In the genomic region with DNA sequence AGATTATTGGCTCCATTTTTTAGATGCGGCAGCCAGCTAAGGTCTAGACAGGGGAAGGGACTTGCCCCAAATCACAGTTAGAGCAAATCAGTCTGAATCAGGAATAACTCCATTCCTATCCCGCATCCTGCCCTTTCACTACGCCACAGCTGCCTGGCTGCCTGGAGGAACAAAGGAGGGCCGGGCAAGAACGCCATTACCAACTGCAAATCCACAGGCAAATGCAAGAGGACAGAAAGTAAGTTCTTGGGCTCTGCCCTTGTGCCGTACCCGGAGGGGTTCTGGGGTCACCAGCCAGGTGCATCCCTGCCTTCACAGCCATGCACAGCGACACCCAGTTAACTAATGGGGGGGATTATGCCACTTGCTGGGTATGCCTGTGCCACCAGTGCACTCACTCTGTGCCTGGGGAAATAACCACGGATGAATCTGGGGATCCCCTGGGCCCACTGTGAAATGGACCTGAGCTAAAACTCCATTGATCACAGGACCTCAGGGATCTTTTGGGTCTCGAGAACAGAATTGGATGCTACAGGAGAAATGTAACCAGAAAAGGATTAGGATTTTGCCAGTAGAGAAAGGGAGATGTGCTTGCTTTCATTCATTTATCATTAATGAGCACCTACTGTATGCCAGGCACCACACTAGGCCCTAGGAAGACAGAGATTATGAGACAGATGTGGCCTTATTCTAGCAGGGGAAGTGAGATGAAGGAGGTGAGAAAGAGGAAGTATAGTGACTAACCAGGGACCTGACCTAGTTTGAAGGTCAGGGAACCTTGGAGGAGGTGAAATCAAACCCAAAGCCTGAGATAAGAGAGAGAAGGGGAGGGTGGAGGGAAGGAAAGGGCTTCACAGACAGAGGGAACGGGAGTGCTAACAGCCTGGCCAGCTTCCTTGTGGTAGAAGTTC, we compare ENCODE assay signal across 1 cellular context.
TF ChIP-seq lines count a peak whose summit lies in the region.

No MANE protein-coding gene starts in this region.

TF ChIP-seq in K562, 482 proteins besides CTCF, POLR2A, EP300 and RAD21 (continued from another document and continues in another):
- TF ChIP-seq, protein P1, sequence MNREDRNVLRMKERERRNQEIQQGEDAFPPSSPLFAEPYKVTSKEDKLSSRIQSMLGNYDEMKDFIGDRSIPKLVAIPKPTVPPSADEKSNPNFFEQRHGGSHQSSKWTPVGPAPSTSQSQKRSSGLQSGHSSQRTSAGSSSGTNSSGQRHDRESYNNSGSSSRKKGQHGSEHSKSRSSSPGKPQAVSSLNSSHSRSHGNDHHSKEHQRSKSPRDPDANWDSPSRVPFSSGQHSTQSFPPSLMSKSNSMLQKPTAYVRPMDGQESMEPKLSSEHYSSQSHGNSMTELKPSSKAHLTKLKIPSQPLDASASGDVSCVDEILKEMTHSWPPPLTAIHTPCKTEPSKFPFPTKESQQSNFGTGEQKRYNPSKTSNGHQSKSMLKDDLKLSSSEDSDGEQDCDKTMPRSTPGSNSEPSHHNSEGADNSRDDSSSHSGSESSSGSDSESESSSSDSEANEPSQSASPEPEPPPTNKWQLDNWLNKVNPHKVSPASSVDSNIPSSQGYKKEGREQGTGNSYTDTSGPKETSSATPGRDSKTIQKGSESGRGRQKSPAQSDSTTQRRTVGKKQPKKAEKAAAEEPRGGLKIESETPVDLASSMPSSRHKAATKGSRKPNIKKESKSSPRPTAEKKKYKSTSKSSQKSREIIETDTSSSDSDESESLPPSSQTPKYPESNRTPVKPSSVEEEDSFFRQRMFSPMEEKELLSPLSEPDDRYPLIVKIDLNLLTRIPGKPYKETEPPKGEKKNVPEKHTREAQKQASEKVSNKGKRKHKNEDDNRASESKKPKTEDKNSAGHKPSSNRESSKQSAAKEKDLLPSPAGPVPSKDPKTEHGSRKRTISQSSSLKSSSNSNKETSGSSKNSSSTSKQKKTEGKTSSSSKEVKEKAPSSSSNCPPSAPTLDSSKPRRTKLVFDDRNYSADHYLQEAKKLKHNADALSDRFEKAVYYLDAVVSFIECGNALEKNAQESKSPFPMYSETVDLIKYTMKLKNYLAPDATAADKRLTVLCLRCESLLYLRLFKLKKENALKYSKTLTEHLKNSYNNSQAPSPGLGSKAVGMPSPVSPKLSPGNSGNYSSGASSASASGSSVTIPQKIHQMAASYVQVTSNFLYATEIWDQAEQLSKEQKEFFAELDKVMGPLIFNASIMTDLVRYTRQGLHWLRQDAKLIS (CRISPR knock-in tag; IDR thresholded peaks at IDR 0.05) = no peak
- TF ChIP-seq ZFP30 (CRISPR knock-in tag; IDR thresholded peaks at IDR 0.05; ENCODE audit: borderline replicate concordance) (no peak), ZBTB8A (IDR thresholded peaks at IDR 0.05; ENCODE audit: partially characterized antibody) (no peak), GATAD2B (IDR thresholded peaks at IDR 0.05; ENCODE audit: borderline replicate concordance) (no peak), RFX7 (CRISPR knock-in tag; IDR thresholded peaks at IDR 0.05) (no peak), GABPA (tag; conservative IDR thresholded peaks at IDR 0.05; ENCODE audit: low read depth) (no peak), DMBX1 (CRISPR knock-in tag; IDR thresholded peaks at IDR 0.05; ENCODE audit: borderline replicate concordance) (no peak), NFIX (CRISPR knock-in tag; IDR thresholded peaks at IDR 0.05; ENCODE audit: low read depth) (no peak), GATA2 (CRISPR knock-in tag; IDR thresholded peaks at IDR 0.05) (peak; percentile 87), MTA2 (IDR thresholded peaks at IDR 0.05; ENCODE audit: low read depth) (0 out of 2 replicates have a peak, but pooled peaks have one; percentile 37), HDAC3 (IDR thresholded peaks at IDR 0.05; ENCODE audit: borderline replicate concordance, partially characterized antibody) (no peak), NELFE (IDR thresholded peaks at IDR 0.05; ENCODE audit: insufficient read depth, insufficient read length) (no peak), MAFK (IDR thresholded peaks at IDR 0.05; ENCODE audit: low read length) (no peak), CAMTA2 (CRISPR knock-in tag; conservative IDR thresholded peaks at IDR 0.05) (no peak), BDP1 (IDR thresholded peaks at IDR 0.05; ENCODE audit: insufficient read depth, insufficient read length) (no peak), CBX5 (IDR thresholded peaks at IDR 0.05; ENCODE audit: borderline replicate concordance, low read depth) (no peak), DPF2 (IDR thresholded peaks at IDR 0.05) (peak; percentile 94), KLF1 (tag; IDR thresholded peaks at IDR 0.05) (no peak), HMG20A (CRISPR knock-in tag; conservative IDR thresholded peaks at IDR 0.05) (no peak), MEIS2 (IDR thresholded peaks at IDR 0.05; ENCODE audit: partially characterized antibody) (no peak), EZH2 (IDR thresholded peaks at IDR 0.05; ENCODE audit: borderline replicate concordance, low read depth, low read length) (no peak), ZNF41 (CRISPR knock-in tag; conservative IDR thresholded peaks at IDR 0.05) (no peak), NR3C1 (CRISPR knock-in tag; IDR thresholded peaks at IDR 0.05) (no peak), SRSF1 (IDR thresholded peaks at IDR 0.05; ENCODE audit: low read depth, low read length) (no peak), CHD1 (IDR thresholded peaks at IDR 0.05; ENCODE audit: low read length) (peak; percentile 40), ZNF551 (CRISPR knock-in tag; IDR thresholded peaks at IDR 0.05) (no peak), CC2D1A (IDR thresholded peaks at IDR 0.05) (peak; percentile 40; the same call in 1 of the 2 replicates), ARNT (IDR thresholded peaks at IDR 0.05) (peak; percentile 54 to 56; a peak in 2 of 4 replicates), ELF4 (CRISPR knock-in tag; IDR thresholded peaks at IDR 0.05) (peak; percentile 63; the same call in 1 of the 2 replicates), DDX20 (tag; IDR thresholded peaks at IDR 0.05; ENCODE audit: low read depth) (no peak), TEAD1 (CRISPR knock-in tag; IDR thresholded peaks at IDR 0.05) (no peak)
- TF ChIP-seq, protein P2, sequence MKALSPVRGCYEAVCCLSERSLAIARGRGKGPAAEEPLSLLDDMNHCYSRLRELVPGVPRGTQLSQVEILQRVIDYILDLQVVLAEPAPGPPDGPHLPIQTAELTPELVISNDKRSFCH (CRISPR knock-in tag; IDR thresholded peaks at IDR 0.05) = no peak
- TF ChIP-seq, protein P2 (tag; IDR thresholded peaks at IDR 0.05) = peak; percentile 89
- TF ChIP-seq, protein P3, sequence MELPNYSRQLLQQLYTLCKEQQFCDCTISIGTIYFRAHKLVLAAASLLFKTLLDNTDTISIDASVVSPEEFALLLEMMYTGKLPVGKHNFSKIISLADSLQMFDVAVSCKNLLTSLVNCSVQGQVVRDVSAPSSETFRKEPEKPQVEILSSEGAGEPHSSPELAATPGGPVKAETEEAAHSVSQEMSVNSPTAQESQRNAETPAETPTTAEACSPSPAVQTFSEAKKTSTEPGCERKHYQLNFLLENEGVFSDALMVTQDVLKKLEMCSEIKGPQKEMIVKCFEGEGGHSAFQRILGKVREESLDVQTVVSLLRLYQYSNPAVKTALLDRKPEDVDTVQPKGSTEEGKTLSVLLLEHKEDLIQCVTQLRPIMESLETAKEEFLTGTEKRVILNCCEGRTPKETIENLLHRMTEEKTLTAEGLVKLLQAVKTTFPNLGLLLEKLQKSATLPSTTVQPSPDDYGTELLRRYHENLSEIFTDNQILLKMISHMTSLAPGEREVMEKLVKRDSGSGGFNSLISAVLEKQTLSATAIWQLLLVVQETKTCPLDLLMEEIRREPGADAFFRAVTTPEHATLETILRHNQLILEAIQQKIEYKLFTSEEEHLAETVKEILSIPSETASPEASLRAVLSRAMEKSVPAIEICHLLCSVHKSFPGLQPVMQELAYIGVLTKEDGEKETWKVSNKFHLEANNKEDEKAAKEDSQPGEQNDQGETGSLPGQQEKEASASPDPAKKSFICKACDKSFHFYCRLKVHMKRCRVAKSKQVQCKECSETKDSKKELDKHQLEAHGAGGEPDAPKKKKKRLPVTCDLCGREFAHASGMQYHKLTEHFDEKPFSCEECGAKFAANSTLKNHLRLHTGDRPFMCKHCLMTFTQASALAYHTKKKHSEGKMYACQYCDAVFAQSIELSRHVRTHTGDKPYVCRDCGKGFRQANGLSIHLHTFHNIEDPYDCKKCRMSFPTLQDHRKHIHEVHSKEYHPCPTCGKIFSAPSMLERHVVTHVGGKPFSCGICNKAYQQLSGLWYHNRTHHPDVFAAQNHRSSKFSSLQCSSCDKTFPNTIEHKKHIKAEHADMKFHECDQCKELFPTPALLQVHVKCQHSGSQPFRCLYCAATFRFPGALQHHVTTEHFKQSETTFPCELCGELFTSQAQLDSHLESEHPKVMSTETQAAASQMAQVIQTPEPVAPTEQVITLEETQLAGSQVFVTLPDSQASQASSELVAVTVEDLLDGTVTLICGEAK (IDR thresholded peaks at IDR 0.05) = peak; percentile 32; the same call in 1 of the 2 replicates
- TF ChIP-seq, protein P3 (CRISPR knock-in tag; IDR thresholded peaks at IDR 0.05) = no peak
- TF ChIP-seq, protein P4, sequence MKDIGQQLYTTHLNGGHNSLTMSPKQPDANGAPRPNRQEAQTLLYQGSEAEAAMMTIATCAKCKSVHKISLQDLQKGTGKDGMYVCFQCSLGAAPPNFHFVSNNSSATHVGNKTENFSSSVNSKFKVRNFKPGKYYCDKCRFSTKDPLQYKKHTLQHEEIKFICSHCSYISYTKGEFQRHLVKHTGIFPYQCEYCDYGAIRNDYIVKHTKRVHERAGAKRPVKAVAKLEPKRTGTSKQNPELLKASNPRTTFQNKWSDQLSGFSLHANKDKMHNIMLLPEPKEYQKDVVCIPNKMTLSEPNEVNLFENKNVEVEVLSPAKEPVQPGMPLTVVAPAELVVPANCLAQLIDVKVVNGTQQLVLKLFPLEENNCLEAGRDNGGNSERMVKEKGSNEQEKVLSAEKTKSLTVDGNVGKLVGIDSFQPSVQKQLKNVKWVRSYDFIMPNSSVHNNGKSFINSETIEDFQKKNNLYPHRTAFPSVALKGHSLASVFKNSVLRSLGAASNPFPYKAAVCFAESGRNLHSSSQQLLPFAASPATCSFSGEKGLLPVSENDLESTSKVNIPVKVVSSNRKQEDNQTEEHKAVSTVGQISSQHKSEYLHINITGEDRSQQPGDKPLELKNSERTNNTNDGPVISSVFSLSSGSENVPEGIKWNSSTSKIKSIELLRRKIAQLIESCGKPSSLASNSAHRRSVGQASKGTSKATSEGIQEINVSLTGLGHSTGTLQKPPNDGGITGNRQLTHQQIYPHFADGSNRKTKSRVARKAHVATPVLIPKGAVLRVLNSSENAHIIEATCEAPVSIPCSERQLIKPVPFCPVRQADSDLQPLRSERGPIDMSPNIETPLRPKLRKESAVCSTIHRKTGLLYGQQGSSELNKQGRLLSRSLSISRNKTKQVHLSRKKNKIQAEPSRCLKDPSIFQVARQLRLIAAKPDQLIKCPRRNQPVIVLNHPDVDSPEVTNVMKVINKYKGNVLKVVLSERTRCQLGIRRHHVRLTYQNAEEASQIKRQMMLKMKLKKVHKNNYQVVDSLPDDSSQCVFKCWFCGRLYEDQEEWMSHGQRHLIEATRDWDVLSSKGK (CRISPR knock-in tag; IDR thresholded peaks at IDR 0.05) = no peak
- TF ChIP-seq, protein P5, sequence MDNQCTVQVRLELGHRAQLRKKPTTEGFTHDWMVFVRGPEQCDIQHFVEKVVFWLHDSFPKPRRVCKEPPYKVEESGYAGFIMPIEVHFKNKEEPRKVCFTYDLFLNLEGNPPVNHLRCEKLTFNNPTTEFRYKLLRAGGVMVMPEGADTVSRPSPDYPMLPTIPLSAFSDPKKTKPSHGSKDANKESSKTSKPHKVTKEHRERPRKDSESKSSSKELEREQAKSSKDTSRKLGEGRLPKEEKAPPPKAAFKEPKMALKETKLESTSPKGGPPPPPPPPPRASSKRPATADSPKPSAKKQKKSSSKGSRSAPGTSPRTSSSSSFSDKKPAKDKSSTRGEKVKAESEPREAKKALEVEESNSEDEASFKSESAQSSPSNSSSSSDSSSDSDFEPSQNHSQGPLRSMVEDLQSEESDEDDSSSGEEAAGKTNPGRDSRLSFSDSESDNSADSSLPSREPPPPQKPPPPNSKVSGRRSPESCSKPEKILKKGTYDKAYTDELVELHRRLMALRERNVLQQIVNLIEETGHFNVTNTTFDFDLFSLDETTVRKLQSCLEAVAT (IDR thresholded peaks at IDR 0.05) = peak; percentile 21 to 43; a peak in 1 of 4 replicates
